10 cellular contexts compared by ENCODE assay signal in genomic region chr10:3119796-3120459, GRCh38. TPM values are rescaled to one million over a fixed set of nuclear protein-coding genes. Genes with fewer than 3 reads are reported as not detected.
DNase-seq lines count a peak whose midpoint lies in the region; ATAC-seq and TF ChIP-seq lines count a peak whose summit lies in the region.
"Had no signal": no experiment of that assay in that cellular context is flagged by ENCODE, and none has a peak within 500 bp of the region (broad histone marks: within the 10 kb centered on the region; RNA-seq: fewer than 3 reads in every experiment).

No MANE protein-coding gene starts in this region.

- no peak overlapping the region for H3K9ac ChIP-seq in H9 (ENCODE audit: extremely low read depth, insufficient read length, low read length)

- no peaks in the 10 kb centered on the region for H3K9me3 Mint-ChIP-seq in H9
- H3K9me3 Mint-ChIP-seq in activated CD8-positive, alpha-beta memory T cell treated with anti-CD3 and anti-CD28 coated beads, Interleukin-2, amount 10 ng/mL, durations not matched to agents 7 days and 5 days (ENCODE audit: low read depth) = no peaks in the 10 kb centered on the region

- H3K9me3 ChIP-seq in H9 (ENCODE audit: control insufficient read depth, low read depth, low read length) = no peaks in the 10 kb centered on the region
- H3K9me3 ChIP-seq: gastrocnemius medialis had no signal

- no peak overlapping the region for H3T11ph ChIP-seq in H9 (ENCODE audit: low read length)

- no peaks in the 10 kb centered on the region for H3K27me3 Mint-ChIP-seq in H9 (ENCODE audit: low read depth)
- H3K27me3 Mint-ChIP-seq in activated CD8-positive, alpha-beta memory T cell treated with anti-CD3 and anti-CD28 coated beads, Interleukin-2, amount 10 ng/mL, durations not matched to agents 7 days and 5 days = no peaks in the 10 kb centered on the region

- H2AFZ ChIP-seq in H9 (ENCODE audit: low read length) = no peak overlapping the region

- no peaks in the 10 kb centered on the region for H3K27me3 ChIP-seq in H9 (ENCODE audit: insufficient read depth, low read length)
- H3K27me3 ChIP-seq: gastrocnemius medialis had no signal

- H2BK5ac ChIP-seq in H9 (ENCODE audit: insufficient read length, low read length) = no peak overlapping the region

- no peaks in the 10 kb centered on the region for H3K4me1 Mint-ChIP-seq in H9
- no peaks in the 10 kb centered on the region for H3K4me1 Mint-ChIP-seq in activated CD8-positive, alpha-beta memory T cell treated with anti-CD3 and anti-CD28 coated beads, Interleukin-2, amount 10 ng/mL, durations not matched to agents 7 days and 5 days

- no peaks in the 10 kb centered on the region for H3K79me2 ChIP-seq in H9 (ENCODE audit: insufficient read depth, low read length)

- H3K4me1 ChIP-seq in H9 (ENCODE audit: insufficient read depth, low read length) = no peaks in the 10 kb centered on the region
- H3K4me1 ChIP-seq: gastrocnemius medialis had no signal

- H2BK15ac ChIP-seq in H9 (ENCODE audit: low read depth, low read length) = no peak overlapping the region

- no peaks in the 10 kb centered on the region for H4K20me1 ChIP-seq in H9 (ENCODE audit: control insufficient read depth, insufficient read depth, insufficient read length)

- H3K4me3 Mint-ChIP-seq in H9 = no peak overlapping the region
- no peak overlapping the region for H3K4me3 Mint-ChIP-seq in activated CD8-positive, alpha-beta memory T cell treated with anti-CD3 and anti-CD28 coated beads, Interleukin-2, amount 10 ng/mL, durations not matched to agents 7 days and 5 days

- CTCF ChIA-PET in activated CD8-positive, alpha-beta memory T cell treated with anti-CD3 and anti-CD28 coated beads, Interleukin-2, amount 10 ng/mL, durations not matched to agents 7 days and 5 days (lab: Charles Lee) = interaction anchor here (0.6 to 0.8 kb wide), 2 partner anchors 33 to 77 kb away, joined by 3 read pairs; no protein-coding TSS in a partner anchor

- H3K23me2 ChIP-seq in H9 (ENCODE audit: insufficient read length, low read depth, low read length, poor library complexity, severe bottlenecking) = no peaks in the 10 kb centered on the region

- ATAC-seq in HG02623 (IDR thresholded peaks at IDR 0.05; ENCODE audit: unreplicated experiment) (no peak), left colon (no peak)
- no peak for ATAC-seq in activated CD8-positive, alpha-beta memory T cell treated with anti-CD3 and anti-CD28 coated beads, Interleukin-2, amount 10 ng/mL, durations not matched to agents 7 days and 5 days
- ATAC-seq: gastrocnemius medialis had no signal

- H4K8ac ChIP-seq in H9 (replicated peaks; ENCODE audit: insufficient read length, low read depth, low read length) = no peak overlapping the region

- no CpG with 5 or more reads among the region's 31 CpGs for WGBS in H9 (ENCODE audit: extremely low coverage, insufficient read length, low lambda C conversion rate)

- peak overlapping the region in 2 of 3 experiments; percentile 8 to 74; a peak in 3 of 7 replicates for H3K27ac Mint-ChIP-seq in H9
- no peak overlapping the region for H3K27ac Mint-ChIP-seq in activated CD8-positive, alpha-beta memory T cell treated with anti-CD3 and anti-CD28 coated beads, Interleukin-2, amount 10 ng/mL, durations not matched to agents 7 days and 5 days

- no peak overlapping the region for H2BK120ac ChIP-seq in H9 (ENCODE audit: low read depth, low read length, poor library complexity, severe bottlenecking)

- H4K5ac ChIP-seq in H9 (ENCODE audit: insufficient read length, low read depth, low read length) = no peak overlapping the region

- no peak overlapping the region for H2BK20ac ChIP-seq in H9 (ENCODE audit: low read depth, low read length, poor library complexity, severe bottlenecking)

- H3K79me1 ChIP-seq in H9 (ENCODE audit: insufficient read depth, low read depth, low read length, poor library complexity, severe bottlenecking) = no peaks in the 10 kb centered on the region

- no peak overlapping the region for H3K27ac ChIP-seq in H9 (ENCODE audit: insufficient read length, low read depth, low read length)
- H3K27ac ChIP-seq: gastrocnemius medialis, HL-60 had no signal

- H3K23ac ChIP-seq in H9 (ENCODE audit: insufficient read length, low read depth, low read length) = no peak overlapping the region

- H2BK12ac ChIP-seq in H9 (ENCODE audit: insufficient read length, low read depth, low read length) = no peak overlapping the region

- DNase-seq in AG08396 (ENCODE audit: low spot score) = peak; percentile 76
- no peak for DNase-seq in H9
- DNase-seq in amniotic epithelial cell (ENCODE audit: low read depth) = peak; percentile 27
- peak; percentile 67 for DNase-seq in iPS-NIHi7 (ENCODE audit: extremely low spot score)
- no peak for DNase-seq in left colon
- DNase-seq in activated CD8-positive, alpha-beta memory T cell treated with anti-CD3 and anti-CD28 coated beads, Interleukin-2, amount 10 ng/mL, durations not matched to agents 7 days and 5 days = no peak
- DNase-seq in activated CD4-positive, alpha-beta T cell treated with anti-CD3 and anti-CD28 coated beads for 4 hours = no peak
- DNase-seq: gastrocnemius medialis had no signal

- no peak overlapping the region for H3K18ac ChIP-seq in H9 (ENCODE audit: insufficient read length, low read depth, low read length)

- no peak overlapping the region for H2AK5ac ChIP-seq in H9 (ENCODE audit: insufficient read length, low read length)

- no peak overlapping the region for H4K91ac ChIP-seq in H9 (ENCODE audit: insufficient read length, low read depth, low read length)

- no peak overlapping the region for H3K14ac ChIP-seq in H9 (ENCODE audit: insufficient read depth, low read length)

- H3K4ac ChIP-seq in H9 (ENCODE audit: low read depth, low read length) = no peak overlapping the region

- H3K56ac ChIP-seq in H9 (ENCODE audit: insufficient read length, low read depth, low read length) = no peak overlapping the region

- intact Hi-C loops in left colon (cut with DNase I, micrococcal nuclease) = no loop called here

- TF ChIP-seq CTCF in H9 (conservative IDR thresholded peaks at IDR 0.05) = peak; percentile 72

- no peak overlapping the region for H3K4me2 ChIP-seq in H9 (ENCODE audit: insufficient read depth, insufficient read length, low read length)

- H3K36me3 Mint-ChIP-seq in H9 (ENCODE audit: insufficient read depth in 1 of 3, low read depth in 3 of 3) = peaks cover 44 to 85% (median 81%) of the 10 kb centered on the region in 3 experiments; a peak in 6 of 7 replicates
- H3K36me3 Mint-ChIP-seq in activated CD8-positive, alpha-beta memory T cell treated with anti-CD3 and anti-CD28 coated beads, Interleukin-2, amount 10 ng/mL, durations not matched to agents 7 days and 5 days = peaks cover 53% of the 10 kb centered on the region

RNA-seq across cellular contexts. Expression of gene PFKP, which starts 52.6 kb away (rescaled TPM):
- total RNA-seq in H9 (2021) (145 and 148 TPM in 2 replicates), left colon (100 to 1,000 TPM; 104 to 116 TPM)
- total RNA-seq in activated CD8-positive, alpha-beta memory T cell treated with anti-CD3 and anti-CD28 coated beads, Interleukin-2, amount 10 ng/mL, durations not matched to agents 7 days and 5 days = 100 to 1,000 TPM; 230 to 262 TPM

RNA-seq across cellular contexts. Expression of gene PITRM1, which starts 52.7 kb away (rescaled TPM):
- total RNA-seq in H9 (2021) (27.8 and 28.8 TPM in 2 replicates), left colon (10 to 100 TPM; 52.2 to 54.0 TPM)
- 10 to 100 TPM; 65.3 to 71.3 TPM for total RNA-seq in activated CD8-positive, alpha-beta memory T cell treated with anti-CD3 and anti-CD28 coated beads, Interleukin-2, amount 10 ng/mL, durations not matched to agents 7 days and 5 days

Comparison
In these comparisons a context has a peak if more than half of its experiments do, and no peak if none do; other contexts are left out.
1. DNase-seq: peak in AG08396 (single experiment), amniotic epithelial cell (single experiment) and iPS-NIHi7 (single experiment); none in H9 (single experiment), left colon (0 of 2), activated CD8-positive, alpha-beta memory T cell treated with anti-CD3 and anti-CD28 coated beads, Interleukin-2, amount 10 ng/mL, durations not matched to agents 7 days and 5 days (single experiment) and activated CD4-positive, alpha-beta T cell treated with anti-CD3 and anti-CD28 coated beads for 4 hours (0 of 2).